ENCODE assay signal across 8 cellular contexts in the genomic region with DNA sequence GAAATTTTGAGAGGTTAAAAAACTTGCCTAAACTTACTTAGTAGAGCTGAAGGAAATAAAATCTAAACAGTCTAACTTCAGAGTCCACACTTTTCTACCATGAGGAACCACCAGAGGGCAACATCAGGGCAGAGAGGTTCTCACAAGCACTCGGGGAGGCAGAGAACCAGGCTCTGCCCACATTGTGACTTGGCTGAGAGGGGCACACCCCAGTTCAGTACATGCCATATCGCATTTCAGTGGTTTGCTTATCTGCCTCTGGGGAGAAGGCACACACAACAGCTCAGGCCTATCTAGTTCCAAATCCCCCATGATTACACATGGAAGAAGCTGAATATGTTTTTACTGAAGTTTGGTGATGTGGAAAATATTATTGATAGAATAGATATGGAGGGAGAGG. TPM values are rescaled to one million over a fixed set of nuclear protein-coding genes. Genes with fewer than 3 reads are reported as not detected.
A peak's percentile ranks its signal among the peaks of the same experiment; 100 is the strongest.
DNase-seq lines count a peak whose midpoint lies in the region; ATAC-seq, FAIRE-seq and TF ChIP-seq lines count a peak whose summit lies in the region.

No MANE protein-coding gene starts in this region.

- H3K4me1 ChIP-seq in fibroblast of lung (ENCODE audit: control insufficient read depth, extremely low read depth, insufficient read depth, low read length) = no peaks in the 10 kb centered on the region

- no peaks in the 10 kb centered on the region for H4K20me1 ChIP-seq in fibroblast of lung (ENCODE audit: control insufficient read depth, extremely low read depth, insufficient read depth, low read length)

- H3K27ac ChIP-seq in fibroblast of lung (ENCODE audit: insufficient read depth, low read length) = no peak overlapping the region

- no peaks in the 10 kb centered on the region for H3K27me3 ChIP-seq in fibroblast of lung (ENCODE audit: control insufficient read depth, insufficient read depth, low read length)

- H2AFZ ChIP-seq in fibroblast of lung (ENCODE audit: low read length) = no peak overlapping the region

- H3K4me3 Mint-ChIP-seq in osteocyte (ENCODE audit: unreplicated experiment) = no peak overlapping the region

- no peak overlapping the region for H3K4me3 ChIP-seq in fibroblast of lung (replicated peaks in 1 of 4; ENCODE audit: control extremely low read depth in 1 of 4, insufficient read depth in 1 of 4, low read depth in 3 of 4, low read length in 4 of 4)

- DNase-seq in HS-27A (ENCODE audit: low read depth) (peak; percentile 59), SK-N-DZ (ENCODE audit: low spot score) (peak; percentile 0), fibroblast of lung (ENCODE audit: low read depth in 2 of 2) (peak; percentile 61 to 68), osteocyte (ENCODE audit: extremely low spot score, unreplicated experiment) (no peak), activated gamma-delta T cell (lab: John Stamatoyannopoulos, UW) (no peak), SHP77 treated with DMSO at 0.1 percent for 48 hours (lab: John Stamatoyannopoulos, UW) (no peak)

- FAIRE-seq in G401.6 (lab: Jason Lieb, UNC) = peak; percentile 3

- H3K27me3 Mint-ChIP-seq in osteocyte (ENCODE audit: unreplicated experiment) = peaks cover 6% of the 10 kb centered on the region

- H3K36me3 ChIP-seq in fibroblast of lung (ENCODE audit: control insufficient read depth, insufficient read depth, low read length) = no peaks in the 10 kb centered on the region

- no peaks in the 10 kb centered on the region for H3K9me3 ChIP-seq in fibroblast of lung (ENCODE audit: control insufficient read depth, insufficient read depth, low read depth, low read length)

- no peak overlapping the region for H3K9ac ChIP-seq in fibroblast of lung (ENCODE audit: insufficient read depth, low read length)

- peaks cover 13% of the 10 kb centered on the region for H3K4me1 Mint-ChIP-seq in osteocyte (ENCODE audit: unreplicated experiment)

- TF ChIP-seq CTCF in fibroblast of lung (conservative IDR thresholded peaks at IDR 0.05 in 1 of 2, IDR thresholded peaks at IDR 0.05 in 1 of 2; ENCODE audit: low read depth in 1 of 2, low read length in 2 of 2) (peak; percentile 61 to 74), osteocyte (IDR thresholded peaks at IDR 0.05) (peak; percentile 68)

- ATAC-seq in GM19467 (IDR thresholded peaks at IDR 0.05; ENCODE audit: unreplicated experiment) = peak; percentile 86

- no peak overlapping the region for H3K27ac Mint-ChIP-seq in osteocyte (ENCODE audit: unreplicated experiment)

- no peaks in the 10 kb centered on the region for H3K36me3 Mint-ChIP-seq in osteocyte (ENCODE audit: unreplicated experiment)

- H3K79me2 ChIP-seq in fibroblast of lung (ENCODE audit: control insufficient read depth, insufficient read depth, low read length) = no peaks in the 10 kb centered on the region

- H3K4me2 ChIP-seq in fibroblast of lung (ENCODE audit: extremely low read depth, insufficient read depth, low read length) = no peak overlapping the region

- no peaks in the 10 kb centered on the region for H3K9me3 Mint-ChIP-seq in osteocyte (ENCODE audit: unreplicated experiment)

RNA-seq across cellular contexts. Expression of a gene that starts 49.2 kb away (rescaled TPM):
- not detected in 2 replicates for polyA plus RNA-seq in SK-N-DZ (2014; cell fraction: cytosol; rRNA removed)
- polyA plus RNA-seq in SK-N-DZ (2014; cell fraction: nucleus; rRNA removed) = not detected in 2 replicates
- not detected in 2 replicates for total RNA-seq in fibroblast of lung
- polyA plus RNA-seq in fibroblast of lung = not detected in 2 replicates
- polyA plus RNA-seq in fibroblast of lung (2012) = not detected in 2 replicates
- not detected in 2 replicates for polyA minus RNA-seq in fibroblast of lung (ENCODE audit: low replicate concordance)
- not detected in 2 replicates for total RNA-seq in osteocyte

Comparison
In these comparisons a context has a peak if more than half of its experiments do, and no peak if none do; other contexts are left out.
1. DNase-seq: peak in HS-27A (single experiment), SK-N-DZ (single experiment) and fibroblast of lung (2 of 2); none in osteocyte (single experiment), activated gamma-delta T cell (single experiment) and SHP77 treated with DMSO at 0.1 percent for 48 hours (single experiment).